13 cellular contexts compared by ENCODE assay signal in the genomic region with DNA sequence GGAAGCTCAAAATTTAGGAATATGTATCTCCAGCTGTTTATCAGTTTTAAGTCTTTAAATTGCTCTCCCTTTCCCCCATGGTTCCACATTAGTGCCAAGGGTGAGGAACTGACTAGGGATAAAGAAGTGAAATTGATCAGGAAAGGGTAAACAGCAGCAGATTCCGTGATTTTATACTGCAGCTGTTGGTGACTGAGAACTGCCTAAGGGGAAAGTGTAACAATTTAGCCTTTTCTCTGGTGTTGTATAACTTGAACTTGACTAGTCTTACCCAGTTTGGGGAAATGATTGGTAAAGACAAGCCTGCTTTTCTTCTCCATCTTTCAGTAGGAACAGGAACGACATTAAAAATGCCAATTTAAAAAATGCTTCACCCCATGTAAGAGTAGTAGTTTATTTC. TPM values are rescaled to one million over a fixed set of nuclear protein-coding genes. Genes with fewer than 3 reads are reported as not detected.
A peak's percentile ranks its signal among the peaks of the same experiment; 100 is the strongest.
DNase-seq lines count a peak whose midpoint lies in the region; TF ChIP-seq lines count a peak whose summit lies in the region.
"Had no signal": no experiment of that assay in that cellular context is flagged by ENCODE, and none has a peak within 500 bp of the region (broad histone marks: within the 10 kb centered on the region; RNA-seq: fewer than 3 reads in every experiment).

No MANE protein-coding gene starts in this region.

- intact Hi-C loops in PC-9 (cut with micrococcal nuclease; ENCODE audit: unreplicated experiment) = no loop called here

- peak overlapping the region in 4 of 10 experiments; percentile 35 to 94 (median 90); a peak in 6 of 20 replicates for H3K4me3 ChIP-seq in BLaER1 treated with 17β-estradiol and CSF1 and Interleukin-3, amounts not matched to agents 10 nM and 100 nM
- H3K4me3 ChIP-seq in PC-9 (no peak overlapping the region), fibroblast of lung (replicated peaks in 1 of 4; ENCODE audit: control extremely low read depth in 1 of 4, insufficient read depth in 1 of 4, low read depth in 3 of 4, low read length in 4 of 4) (peak overlapping the region; percentile 14 to 99 (median 96)), osteoblast (ENCODE audit: insufficient read depth, low read length) (peak overlapping the region; percentile 21)
- H3K4me3 ChIP-seq: lower lobe of right lung, suprapubic skin had no signal

- H3K9ac ChIP-seq in BLaER1 treated with 17β-estradiol and CSF1 and Interleukin-3, amounts not matched to agents 10 nM and 100 nM = peak overlapping the region in 4 of 11 experiments; percentile 37 to 99 (median 99); a peak in 7 of 22 replicates
- H3K9ac ChIP-seq in fibroblast of lung (ENCODE audit: insufficient read depth, low read length) = no peak overlapping the region

- H3K36me3 ChIP-seq in BLaER1 treated with 17β-estradiol and CSF1 and Interleukin-3, amounts not matched to agents 10 nM and 100 nM = peaks cover 4 to 48% (median 21%) of the 10 kb centered on the region in 11 experiments; a peak in 16 of 22 replicates
- H3K36me3 ChIP-seq in PC-9 (ENCODE audit: low read depth) (no peaks in the 10 kb centered on the region), fibroblast of lung (ENCODE audit: control insufficient read depth, insufficient read depth, low read length) (no peaks in the 10 kb centered on the region), osteoblast (ENCODE audit: insufficient read depth, low read length) (no peaks in the 10 kb centered on the region)
- H3K36me3 ChIP-seq: lower lobe of right lung, suprapubic skin, WERI-Rb-1 had no signal

- peak overlapping the region in 4 of 11 experiments; percentile 2 to 99 (median 68); a peak in 5 of 22 replicates for H3K27ac ChIP-seq in BLaER1 treated with 17β-estradiol and CSF1 and Interleukin-3, amounts not matched to agents 10 nM and 100 nM
- H3K27ac ChIP-seq in PC-9 = no peak overlapping the region
- no peak overlapping the region for H3K27ac ChIP-seq in fibroblast of lung (ENCODE audit: insufficient read depth, low read length)
- H3K27ac ChIP-seq in osteoblast (ENCODE audit: low read depth, low read length) = peak overlapping the region; percentile 43
- H3K27ac ChIP-seq: lower lobe of right lung, suprapubic skin, WERI-Rb-1 had no signal

- peak overlapping the region in 10 of 11 experiments; percentile 2 to 95 (median 70); a peak in 14 of 22 replicates for H3K4me2 ChIP-seq in BLaER1 treated with 17β-estradiol and CSF1 and Interleukin-3, amounts not matched to agents 10 nM and 100 nM
- peak overlapping the region; percentile 81; the same call in 1 of the 2 replicates for H3K4me2 ChIP-seq in PC-9
- peak overlapping the region; percentile 95 for H3K4me2 ChIP-seq in fibroblast of lung (ENCODE audit: extremely low read depth, insufficient read depth, low read length)
- H3K4me2 ChIP-seq in osteoblast (ENCODE audit: insufficient read depth, low read length) = peak overlapping the region; percentile 99

- H3K27me3 ChIP-seq in BLaER1 treated with 17β-estradiol and CSF1 and Interleukin-3, amounts not matched to agents 10 nM and 100 nM = no peaks in the 10 kb centered on the region
- H3K27me3 ChIP-seq in PC-9 (ENCODE audit: insufficient read depth, low read depth) = no peaks in the 10 kb centered on the region
- H3K27me3 ChIP-seq in fibroblast of lung (ENCODE audit: control insufficient read depth, insufficient read depth, low read length) = no peaks in the 10 kb centered on the region
- H3K27me3 ChIP-seq in osteoblast (ENCODE audit: insufficient read depth, low read length) = no peaks in the 10 kb centered on the region
- H3K27me3 ChIP-seq: suprapubic skin had no signal

- no peak overlapping the region for H2AFZ ChIP-seq in PC-9
- no peak overlapping the region for H2AFZ ChIP-seq in fibroblast of lung (ENCODE audit: low read length)
- H2AFZ ChIP-seq in osteoblast (ENCODE audit: low read length) = no peak overlapping the region

- TF ChIP-seq CTCF in PC-9 (conservative IDR thresholded peaks at IDR 0.05) (no peak), fibroblast of lung (conservative IDR thresholded peaks at IDR 0.05 in 1 of 2, IDR thresholded peaks at IDR 0.05 in 1 of 2; ENCODE audit: low read depth in 1 of 2, low read length in 2 of 2) (no peak), osteoblast (IDR thresholded peaks at IDR 0.05; ENCODE audit: extremely low read depth, low read depth, low read length) (no peak)

- peaks cover 65 to 99% (median 84%) of the 10 kb centered on the region in 11 experiments for H4K20me1 ChIP-seq in BLaER1 treated with 17β-estradiol and CSF1 and Interleukin-3, amounts not matched to agents 10 nM and 100 nM
- peaks cover 18% of the 10 kb centered on the region; the same call in 1 of the 2 replicates for H4K20me1 ChIP-seq in PC-9 (ENCODE audit: insufficient read depth)
- H4K20me1 ChIP-seq in fibroblast of lung (ENCODE audit: control insufficient read depth, extremely low read depth, insufficient read depth, low read length) = peaks cover 16% of the 10 kb centered on the region
- peaks cover 67% of the 10 kb centered on the region for H4K20me1 ChIP-seq in osteoblast (ENCODE audit: insufficient read depth, low read length)

- H3K79me2 ChIP-seq in PC-9 (ENCODE audit: low read depth) (peaks cover 100% of the 10 kb centered on the region), fibroblast of lung (ENCODE audit: control insufficient read depth, insufficient read depth, low read length) (peaks cover 100% of the 10 kb centered on the region), osteoblast (ENCODE audit: insufficient read depth, low read length) (peaks cover 100% of the 10 kb centered on the region)

- DNase-seq in PC-9 (no peak), fibroblast of lung (ENCODE audit: low read depth in 2 of 2) (no peak), osteoblast (ENCODE audit: insufficient read length, low spot score, missing footprints) (no peak), GM19240 (ENCODE audit: insufficient read length, low spot score) (no peak), NCI-H1417 (lab: John Stamatoyannopoulos, UW) (no peak), NCI-H1105 treated with DMSO at 0.1 percent for 48 hours (lab: John Stamatoyannopoulos, UW) (no peak), amygdala (lab: John Stamatoyannopoulos, UW) (no peak)
- DNase-seq: activated naive CD4-positive, alpha-beta T cell treated with anti-CD3 and anti-CD28 coated beads, Interleukin-2, amount 10 ng/mL, durations not matched to agents 7 days and 5 days; caudate nucleus; lower lobe of right lung; WERI-Rb-1 had no signal

- peaks cover 0 to 23% (median 10%) of the 10 kb centered on the region in 11 experiments; a peak in 12 of 22 replicates for H3K9me3 ChIP-seq in BLaER1 treated with 17β-estradiol and CSF1 and Interleukin-3, amounts not matched to agents 10 nM and 100 nM (replicated peaks in 1 of 11)
- H3K9me3 ChIP-seq in PC-9 (ENCODE audit: insufficient read depth, low read depth) = no peaks in the 10 kb centered on the region
- no peaks in the 10 kb centered on the region for H3K9me3 ChIP-seq in fibroblast of lung (ENCODE audit: control insufficient read depth, insufficient read depth, low read depth, low read length)
- no peaks in the 10 kb centered on the region for H3K9me3 ChIP-seq in osteoblast (ENCODE audit: low read depth, low read length)
- H3K9me3 ChIP-seq: lower lobe of right lung, suprapubic skin had no signal

- no peaks in the 10 kb centered on the region for H3K9me2 ChIP-seq in PC-9 (ENCODE audit: insufficient read depth)

- peaks cover 0 to 73% (median 24%) of the 10 kb centered on the region in 10 experiments; a peak in 18 of 20 replicates for H3K4me1 ChIP-seq in BLaER1 treated with 17β-estradiol and CSF1 and Interleukin-3, amounts not matched to agents 10 nM and 100 nM
- H3K4me1 ChIP-seq in PC-9 (replicated peaks; ENCODE audit: insufficient read depth) = peaks cover 23% of the 10 kb centered on the region
- H3K4me1 ChIP-seq in fibroblast of lung (ENCODE audit: control insufficient read depth, extremely low read depth, insufficient read depth, low read length) = peaks cover 6% of the 10 kb centered on the region
- H3K4me1 ChIP-seq in osteoblast (ENCODE audit: insufficient read depth, low read length) = peaks cover 43% of the 10 kb centered on the region

- CTCF ChIA-PET in PC-9 (lab: Charles Lee) = interaction anchor here (0.5 kb wide), 1 partner anchor 89 kb away, joined by 3 read pairs; no protein-coding TSS in a partner anchor

- POLR2A ChIA-PET in PC-9 (lab: Charles Lee; ENCODE audit: unreplicated experiment) = interaction anchor here (0.6 kb wide), 1 partner anchor 13 kb away, joined by 3 read pairs; no protein-coding TSS in a partner anchor

- no peaks in the 10 kb centered on the region for H3F3A ChIP-seq in PC-9 (ENCODE audit: insufficient read depth, low read depth)

- BruUV-seq in PC-9 (replicated peaks; lab: Mats Ljungman, UMichigan) = no TSS peak

RNA-seq across cellular contexts. Expression of gene SPRED1, which starts 5.0 kb away (rescaled TPM):
- 16.5 and 21.3 TPM in 2 replicates for total RNA-seq in PC-9 (2021)
- 31.6 and 39.0 TPM in 2 replicates for total RNA-seq in fibroblast of lung
- polyA plus RNA-seq in fibroblast of lung = 17.2 and 19.7 TPM in 2 replicates
- polyA plus RNA-seq in fibroblast of lung (2012) = 16.0 and 17.7 TPM in 2 replicates
- polyA minus RNA-seq in fibroblast of lung (ENCODE audit: low replicate concordance) = 5.4 and 8.6 TPM in 2 replicates
- 32.6 and 32.7 TPM in 2 replicates for total RNA-seq in osteoblast
